8 cellular contexts compared by ENCODE assay signal in the genomic region with DNA sequence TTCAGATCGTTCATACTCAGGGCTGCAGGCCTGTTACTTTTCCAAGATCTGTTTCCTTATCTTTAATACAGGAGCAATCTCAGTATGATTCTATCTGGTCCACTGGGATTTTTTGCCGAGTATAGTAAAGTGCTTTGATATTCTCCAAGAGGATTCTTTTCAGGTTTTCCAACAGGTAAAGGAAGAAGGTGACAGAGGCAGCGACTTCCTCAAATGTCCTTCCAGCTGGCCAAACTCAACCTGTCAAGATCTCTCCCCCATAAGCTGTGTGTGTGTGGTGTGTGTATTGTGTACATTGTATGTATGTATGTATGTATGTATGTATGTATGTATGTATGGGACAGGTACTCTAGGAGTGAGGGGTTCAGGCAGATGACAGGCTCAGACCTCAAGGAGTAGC. TPM values are rescaled to one million over a fixed set of nuclear protein-coding genes. Genes with fewer than 3 reads are reported as not detected.
DNase-seq lines count a peak whose midpoint lies in the region; FAIRE-seq and TF ChIP-seq lines count a peak whose summit lies in the region.

No MANE protein-coding gene starts in this region.

- H3K27me3 ChIP-seq in spleen (replicated peaks in 1 of 7) = no peaks in the 10 kb centered on the region

- FAIRE-seq in D721Med (lab: Jason Lieb, UNC) = no peak

- peak overlapping the region; percentile 78 for H3K27ac Mint-ChIP-seq in activated CD4-positive, alpha-beta memory T cell treated with anti-CD3 and anti-CD28 coated beads, Interleukin-2, amount 10 ng/mL, durations not matched to agents 7 days and 5 days

- TF ChIP-seq CTCF in HFF-Myc (IDR thresholded peaks at IDR 0.05; ENCODE audit: low read depth, low read length, missing control alignments) (no peak), spleen (IDR thresholded peaks at IDR 0.05 in 8 of 11, conservative IDR thresholded peaks at IDR 0.05 in 3 of 11) (no peak), D721Med (IDR thresholded peaks at IDR 0.05; ENCODE audit: insufficient read depth, missing control alignments) (no peak)

- CTCF ChIA-PET in activated CD4-positive, alpha-beta memory T cell treated with anti-CD3 and anti-CD28 coated beads, Interleukin-2, amount 10 ng/mL, durations not matched to agents 7 days and 5 days (lab: Charles Lee) = interaction anchor here (0.9 to 2.5 kb wide), 10 partner anchors 15 to 152 kb away, joined by 3 to 23 read pairs (median 6); a partner anchor contains a TSS

- no peaks in the 10 kb centered on the region for H3K9me3 ChIP-seq in spleen

- no peaks in the 10 kb centered on the region for H3K9me3 Mint-ChIP-seq in activated CD4-positive, alpha-beta memory T cell treated with anti-CD3 and anti-CD28 coated beads, Interleukin-2, amount 10 ng/mL, durations not matched to agents 7 days and 5 days

- H3K36me3 Mint-ChIP-seq in activated CD4-positive, alpha-beta memory T cell treated with anti-CD3 and anti-CD28 coated beads, Interleukin-2, amount 10 ng/mL, durations not matched to agents 7 days and 5 days (ENCODE audit: low read depth) = peaks cover 20% of the 10 kb centered on the region

- peak overlapping the region; percentile 93 for H3K4me3 Mint-ChIP-seq in activated CD4-positive, alpha-beta memory T cell treated with anti-CD3 and anti-CD28 coated beads, Interleukin-2, amount 10 ng/mL, durations not matched to agents 7 days and 5 days

- peaks cover 3% of the 10 kb centered on the region for H3K27me3 Mint-ChIP-seq in activated CD4-positive, alpha-beta memory T cell treated with anti-CD3 and anti-CD28 coated beads, Interleukin-2, amount 10 ng/mL, durations not matched to agents 7 days and 5 days

- H3K4me3 ChIP-seq in HFF-Myc (replicated peaks; ENCODE audit: low read depth, low read length) (peak overlapping the region; percentile 86), iPS-11a (ENCODE audit: low read depth, low read length) (peak overlapping the region; percentile 75), spleen (peak overlapping the region; percentile 69 to 94 (median 86))

- H3K27ac ChIP-seq in spleen = peak overlapping the region in 5 of 8 donors; percentile 43 to 94 (median 91)

- WGBS in spleen, 5 donors = 0 to 19% (median 14%) methylated on average over 3 of the region's 3 CpGs

- POLR2A ChIA-PET in activated CD4-positive, alpha-beta memory T cell treated with anti-CD3 and anti-CD28 coated beads, Interleukin-2, amount 10 ng/mL, durations not matched to agents 7 days and 5 days (lab: Charles Lee) = interaction anchor here (1.0 to 5.8 kb wide), 18 partner anchors 8 to 830 kb away, joined by 3 to 142 read pairs (median 8); a partner anchor contains a TSS

- peaks cover 0 to 42% (median 10%) of the 10 kb centered on the region in 6 donors for H3K36me3 ChIP-seq in spleen

- TF ChIP-seq POLR2A in spleen (IDR thresholded peaks at IDR 0.05) = no peak

- intact Hi-C loops in spleen (cut with DNase I; ENCODE audit: low total_unique reads) = no loop called here

- peaks cover 13 to 36% (median 26%) of the 10 kb centered on the region in 6 donors for H3K4me1 ChIP-seq in spleen

- DNase-seq in HFF-Myc (ENCODE audit: extremely low read depth, low read depth) (no peak), spleen (no peak), NCI-H2227 (lab: John Stamatoyannopoulos, UW; ENCODE audit: unreplicated experiment) (no peak), D721Med (ENCODE audit: insufficient read length, low spot score) (no peak), NCI-H1105 (lab: John Stamatoyannopoulos, UW) (no peak)
- no peak for DNase-seq in activated CD4-positive, alpha-beta memory T cell treated with anti-CD3 and anti-CD28 coated beads, Interleukin-2, amount 10 ng/mL, durations not matched to agents 7 days and 5 days
- no peak for DNase-seq in effector CD8-positive, alpha-beta T cell (lab: John Stamatoyannopoulos, UW)

- peaks cover 29% of the 10 kb centered on the region for H3K4me1 Mint-ChIP-seq in activated CD4-positive, alpha-beta memory T cell treated with anti-CD3 and anti-CD28 coated beads, Interleukin-2, amount 10 ng/mL, durations not matched to agents 7 days and 5 days

RNA-seq across cellular contexts. Expression of a gene that starts 1.1 kb away (rescaled TPM):
- total RNA-seq in activated CD4-positive, alpha-beta memory T cell treated with anti-CD3 and anti-CD28 coated beads, Interleukin-2, amount 10 ng/mL, durations not matched to agents 7 days and 5 days = 100 to 1,000 TPM; 144 TPM
- total RNA-seq in spleen = 100 to 1,000 TPM in 5 of 7 donors, 10 to 100 TPM in 2; 68.8 to 147 (median 123) TPM
- polyA plus RNA-seq in spleen = 100 to 1,000 TPM; 132 to 150 (median 142) TPM

RNA-seq across cellular contexts. Expression of a gene that starts 30.0 kb away (rescaled TPM):
- 100 to 1,000 TPM; 296 to 309 TPM for total RNA-seq in activated CD4-positive, alpha-beta memory T cell treated with anti-CD3 and anti-CD28 coated beads, Interleukin-2, amount 10 ng/mL, durations not matched to agents 7 days and 5 days
- 100 to 1,000 TPM; 156 to 265 (median 242) TPM for total RNA-seq in spleen
- polyA plus RNA-seq in spleen = 100 to 1,000 TPM; 258 to 457 (median 407) TPM

RNA-seq across cellular contexts. Expression of a gene that starts 32.2 kb away (rescaled TPM):
- total RNA-seq in activated CD4-positive, alpha-beta memory T cell treated with anti-CD3 and anti-CD28 coated beads, Interleukin-2, amount 10 ng/mL, durations not matched to agents 7 days and 5 days = 100 to 1,000 TPM; 166 to 172 TPM
- total RNA-seq in spleen = 100 to 1,000 TPM in 5 of 7 donors, 10 to 100 TPM in 2; 85.1 to 143 (median 110) TPM
- 100 to 1,000 TPM; 132 to 151 (median 139) TPM for polyA plus RNA-seq in spleen

RNA-seq across cellular contexts. Expression of a gene that starts 51.6 kb away (rescaled TPM):
- 1 to 10 TPM; 4.0 to 4.4 TPM for total RNA-seq in activated CD4-positive, alpha-beta memory T cell treated with anti-CD3 and anti-CD28 coated beads, Interleukin-2, amount 10 ng/mL, durations not matched to agents 7 days and 5 days
- 1 to 10 TPM; 1.2 to 5.8 (median 4.7) TPM for total RNA-seq in spleen
- polyA plus RNA-seq in spleen = 1 to 10 TPM in 2 of 3 donors, under 1 TPM in 1; 0.65 to 1.9 (median 1.0) TPM

RNA-seq across cellular contexts. Expression of a gene that starts 51.8 kb away (rescaled TPM):
- total RNA-seq in activated CD4-positive, alpha-beta memory T cell treated with anti-CD3 and anti-CD28 coated beads, Interleukin-2, amount 10 ng/mL, durations not matched to agents 7 days and 5 days = 1 to 10 TPM; 6.7 to 6.8 TPM
- total RNA-seq in spleen = 1 to 10 TPM; 1.1 to 6.1 (median 3.0) TPM
- polyA plus RNA-seq in spleen = 1 to 10 TPM in 2 of 3 donors, under 1 TPM in 1; 0.83 to 3.1 (median 2.7) TPM
